ENCODE assay signal across 10 cellular contexts in the genomic region with DNA sequence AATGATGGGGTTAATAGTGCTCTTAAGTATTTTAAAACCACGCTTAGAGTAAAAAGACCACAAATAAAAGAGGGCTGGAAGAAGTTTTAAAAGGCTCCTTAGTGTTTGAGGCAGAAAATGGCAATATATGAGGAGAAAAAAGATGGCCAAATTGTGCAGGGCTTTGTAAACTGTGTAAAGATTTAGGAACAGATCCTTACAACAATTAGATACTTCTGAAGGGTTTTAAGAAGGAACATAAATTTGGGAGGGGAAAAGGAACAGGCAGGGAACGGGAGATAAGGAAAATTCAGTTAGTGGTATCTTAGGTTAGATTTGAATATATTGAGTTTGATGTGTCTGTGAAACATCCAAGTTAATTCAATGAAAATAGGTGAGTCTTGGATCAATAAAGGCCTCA. TPM values are rescaled to one million over a fixed set of nuclear protein-coding genes. Genes with fewer than 3 reads are reported as not detected.
"Had no signal": no experiment of that assay in that cellular context is flagged by ENCODE, and none has a peak within 500 bp of the region (broad histone marks: within the 10 kb centered on the region; RNA-seq: fewer than 3 reads in every experiment).

No MANE protein-coding gene starts in this region.

- H3K27me3 ChIP-seq: uterus had no signal

- H3K27me3 Mint-ChIP-seq: T-cell had no signal

- H3K36me3 ChIP-seq: uterus had no signal

- H3K27ac ChIP-seq: coronary artery, uterus had no signal

- H3K9me3 Mint-ChIP-seq: activated T-cell treated with anti-CD3 and anti-CD28 coated beads, Interleukin-2, amount 50 U/mL, for 72 hours; T-cell had no signal

- DNase-seq: activated CD4-positive, CD25-positive, alpha-beta regulatory T cell; activated T-cell treated with anti-CD3 and anti-CD28 coated beads, Interleukin-2, amount 50 U/mL, for 72 hours; effector CD4-positive, alpha-beta T cell; retina; stimulated activated CD4-positive, alpha-beta T cell treated with anti-CD3 and anti-CD28 coated beads, Interleukin-4, amount 100 ng/mL, for 4 hours; T-cell; uterus had no signal

- H3K9me3 ChIP-seq: uterus had no signal

- H3K4me3 Mint-ChIP-seq: activated T-cell treated with anti-CD3 and anti-CD28 coated beads, Interleukin-2, amount 50 U/mL, for 72 hours; T-cell had no signal

- H3K4me3 ChIP-seq: coronary artery, uterus had no signal

- ATAC-seq: activated T-cell treated with anti-CD3 and anti-CD28 coated beads, Interleukin-2, amount 50 U/mL, for 72 hours; T-cell had no signal

- H3K27ac Mint-ChIP-seq: activated T-cell treated with anti-CD3 and anti-CD28 coated beads, Interleukin-2, amount 50 U/mL, for 72 hours; T-cell had no signal

RNA-seq across cellular contexts. Expression of a gene that starts 32.7 kb away (rescaled TPM):
- total RNA-seq: activated T-cell treated with anti-CD3 and anti-CD28 coated beads, Interleukin-2, amount 50 U/mL, for 72 hours; fibroblast of lung; kidney epithelial cell; T-cell had no signal
